33 cellular contexts compared by ENCODE assay signal in the genomic region with DNA sequence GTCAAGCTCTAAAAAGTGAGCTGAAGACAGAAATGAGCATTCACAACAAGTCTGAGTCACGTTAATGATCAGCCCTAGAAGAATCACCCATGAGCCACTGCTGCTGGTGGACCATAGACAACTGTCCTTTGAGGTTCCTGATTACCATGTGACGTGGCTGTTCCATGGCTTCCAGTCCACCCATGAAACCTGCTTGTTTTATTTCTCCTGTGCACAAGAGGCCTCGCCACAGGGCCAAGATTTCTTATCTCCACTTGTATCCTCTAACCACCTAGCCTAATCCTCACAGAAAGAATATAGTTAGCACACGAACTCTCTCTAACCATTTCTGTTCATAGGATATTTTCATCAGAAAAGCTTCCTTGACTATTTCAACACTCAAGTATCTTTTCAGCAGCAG.
DNase-seq lines count a peak whose midpoint lies in the region; ATAC-seq and TF ChIP-seq lines count a peak whose summit lies in the region.
"Had no signal": no experiment of that assay in that cellular context is flagged by ENCODE, and none has a peak within 500 bp of the region (broad histone marks: within the 10 kb centered on the region; RNA-seq: fewer than 3 reads in every experiment).

No MANE protein-coding gene starts in this region.

- CTCF ChIA-PET in IMR-90 (lab: Yijun Ruan, JAX) = interaction anchor here (0.7 to 1.0 kb wide), 2 partner anchors 10 to 13 kb away, joined by 4 to 5 read pairs; no protein-coding TSS in a partner anchor
- CTCF ChIA-PET in activated naive CD4-positive, alpha-beta T cell treated with anti-CD3 and anti-CD28 coated beads, Interleukin-2, amount 10 ng/mL, durations not matched to agents 7 days and 5 days (lab: Charles Lee) = interaction anchor here (0.6 kb wide), 1 partner anchor 721 kb away, joined by 3 read pairs; no protein-coding TSS in a partner anchor

- no peak overlapping the region for H3K9ac ChIP-seq in IMR-90 (ENCODE audit: low read depth, low read length)
- H3K9ac ChIP-seq in mesendoderm (ENCODE audit: low read length) = no peak overlapping the region

- H3K4me3 Mint-ChIP-seq in activated T-cell treated with anti-CD3 and anti-CD28 coated beads, Interleukin-2, amount 50 U/mL, for 4 hours = no peak overlapping the region
- no peak overlapping the region for H3K4me3 Mint-ChIP-seq in activated naive CD4-positive, alpha-beta T cell treated with anti-CD3 and anti-CD28 coated beads, Interleukin-2, amount 10 ng/mL, durations not matched to agents 7 days and 5 days
- H3K4me3 Mint-ChIP-seq: activated CD4-positive, alpha-beta memory T cell treated with anti-CD3 and anti-CD28 coated beads, Interleukin-2, amount 10 ng/mL, durations not matched to agents 7 days and 5 days; CD14-positive monocyte; immature natural killer cell; neural crest cell had no signal

- POLR2A ChIA-PET in IMR-90 (lab: Charles Lee; ENCODE audit: unreplicated experiment) = no interaction called here

- no peaks in the 10 kb centered on the region for H4K20me1 ChIP-seq in IMR-90 (ENCODE audit: insufficient read depth, low read length)

- no peak overlapping the region; the same call in 1 of the 2 replicates for H3K18ac ChIP-seq in IMR-90 (ENCODE audit: low read depth, low read length)
- peak overlapping the region; percentile 13 for H3K18ac ChIP-seq in mesendoderm (ENCODE audit: low read length)

- peaks cover 6% of the 10 kb centered on the region; the same call in 1 of the 2 replicates for H3K9me1 ChIP-seq in IMR-90 (ENCODE audit: insufficient read depth, low read length)

- no peak overlapping the region for H2BK5ac ChIP-seq in IMR-90 (ENCODE audit: low read depth, low read length, poor library complexity, severe bottlenecking)
- peak overlapping the region; percentile 81 for H2BK5ac ChIP-seq in mesendoderm (ENCODE audit: low read length)

- H3K4me1 Mint-ChIP-seq in activated T-cell treated with anti-CD3 and anti-CD28 coated beads, Interleukin-2, amount 50 U/mL, for 4 hours (ENCODE audit: low read depth) = no peaks in the 10 kb centered on the region
- no peaks in the 10 kb centered on the region for H3K4me1 Mint-ChIP-seq in activated naive CD4-positive, alpha-beta T cell treated with anti-CD3 and anti-CD28 coated beads, Interleukin-2, amount 10 ng/mL, durations not matched to agents 7 days and 5 days
- H3K4me1 Mint-ChIP-seq: activated CD4-positive, alpha-beta memory T cell treated with anti-CD3 and anti-CD28 coated beads, Interleukin-2, amount 10 ng/mL, durations not matched to agents 7 days and 5 days; immature natural killer cell had no signal

- no TSS peak for BruUV-seq in IMR-90 (replicated peaks; lab: Mats Ljungman, UMichigan)

- 0 out of 2 replicates have a peak overlapping the region, but pooled peaks have one; percentile 24 for H2BK120ac ChIP-seq in IMR-90 (ENCODE audit: low read depth, low read length)
- H2BK120ac ChIP-seq in mesendoderm (ENCODE audit: low read depth, low read length) = peak overlapping the region; percentile 29

- DNase-seq in DMS53 (lab: John Stamatoyannopoulos, UW) = peak; percentile 33
- DNase-seq in DMS53 treated with DMSO at 0.1 percent for 48 hours (lab: John Stamatoyannopoulos, UW; ENCODE audit: unreplicated experiment) = no peak
- no peak for DNase-seq in IMR-90
- DNase-seq in mesendoderm = no peak
- DNase-seq in thoracic aorta (ENCODE audit: low spot score) = no peak
- no peak for DNase-seq in activated T-cell treated with anti-CD3 and anti-CD28 coated beads, Interleukin-2, amount 50 U/mL, for 4 hours
- no peak for DNase-seq in activated naive CD4-positive, alpha-beta T cell treated with anti-CD3 and anti-CD28 coated beads, Interleukin-2, amount 10 ng/mL, durations not matched to agents 7 days and 5 days
- DNase-seq: activated CD4-positive, alpha-beta memory T cell treated with anti-CD3 and anti-CD28 coated beads, Interleukin-2, amount 10 ng/mL, durations not matched to agents 7 days and 5 days; activated CD4-positive, alpha-beta T cell treated with anti-CD3 and anti-CD28 coated beads for 1 hour; activated CD8-positive, alpha-beta memory T cell treated with anti-CD3 and anti-CD28 coated beads, Interleukin-2, amount 50 U/mL, for 4 hours; activated naive CD4-positive, alpha-beta T cell treated with anti-CD3 and anti-CD28 coated beads, Interleukin-2, amount 50 U/mL, for 16 hours; DMS79 treated with DMSO at 0.1 percent for 48 hours; effector CD8-positive, alpha-beta T cell; GF-D8; GOT3; immature natural killer cell; KBM-7; left colon; MG63; NCI-H1105; NCI-H187 treated with DMSO at 0.1 percent for 48 hours; NCI-H526; NK-92 treated with Interleukin-12 subunit alpha and Interleukin-12 subunit beta, amount 100 ng/mL, for 24 hours; PC-3; stimulated activated CD4-positive, alpha-beta T cell treated with anti-CD3 and anti-CD28 coated beads, Interleukin-4, amount 100 ng/mL, for 1 hour; transverse colon had no signal

- no peaks in the 10 kb centered on the region for H3K79me2 ChIP-seq in mesendoderm (ENCODE audit: control insufficient read depth, insufficient read depth, low read length)

- ATAC-seq in IMR-90 (ENCODE audit: low read depth) = no peak
- ATAC-seq in thoracic aorta (ENCODE audit: insufficient number of reproducible peaks, low FRiP score, low read depth) = no peak
- ATAC-seq in GM19328 (IDR thresholded peaks at IDR 0.05; ENCODE audit: unreplicated experiment) = no peak
- ATAC-seq in activated T-cell treated with anti-CD3 and anti-CD28 coated beads, Interleukin-2, amount 50 U/mL, for 4 hours = no peak
- ATAC-seq: left colon, PC-3, Right ventricle myocardium inferior, sciatic nerve had no signal

- no peaks in the 10 kb centered on the region for H3K9me3 Mint-ChIP-seq in activated T-cell treated with anti-CD3 and anti-CD28 coated beads, Interleukin-2, amount 50 U/mL, for 4 hours
- H3K9me3 Mint-ChIP-seq in activated naive CD4-positive, alpha-beta T cell treated with anti-CD3 and anti-CD28 coated beads, Interleukin-2, amount 10 ng/mL, durations not matched to agents 7 days and 5 days = no peaks in the 10 kb centered on the region
- H3K9me3 Mint-ChIP-seq: activated CD4-positive, alpha-beta memory T cell treated with anti-CD3 and anti-CD28 coated beads, Interleukin-2, amount 10 ng/mL, durations not matched to agents 7 days and 5 days; neural crest cell had no signal

- in situ Hi-C loops in IMR-90 (cut with MboI; ENCODE audit: low sequenced_read_pairs) = no loop called here

- no peaks in the 10 kb centered on the region for H3K36me3 ChIP-seq in IMR-90 (ENCODE audit: control insufficient read depth, insufficient read depth, low read length)
- H3K36me3 ChIP-seq in mesendoderm (ENCODE audit: control insufficient read depth, insufficient read depth, low read length) = no peaks in the 10 kb centered on the region
- H3K36me3 ChIP-seq in thoracic aorta = no peaks in the 10 kb centered on the region
- H3K36me3 ChIP-seq: MG63, transverse colon had no signal

- TF ChIP-seq CTCF in IMR-90 (conservative IDR thresholded peaks at IDR 0.05; ENCODE audit: low read depth, low read length) (no peak), thoracic aorta (IDR thresholded peaks at IDR 0.05) (no peak)

- no peak overlapping the region for H3K56ac ChIP-seq in IMR-90 (ENCODE audit: extremely low read depth, insufficient read depth, low read length)
- H3K56ac ChIP-seq in mesendoderm (ENCODE audit: low read length) = peak overlapping the region; percentile 8

- H2BK20ac ChIP-seq in IMR-90 (ENCODE audit: low read depth, low read length) = 0 out of 2 replicates have a peak overlapping the region, but pooled peaks have one; percentile 4

- H2AK9ac ChIP-seq in IMR-90 (replicated peaks; ENCODE audit: low read depth, low read length, poor library complexity) = no peak overlapping the region

- H3K27ac ChIP-seq in IMR-90 (ENCODE audit: insufficient read depth, low read length) = no peak overlapping the region
- no peak overlapping the region for H3K27ac ChIP-seq in mesendoderm (ENCODE audit: low read depth, low read length)
- peak overlapping the region; percentile 49 to 60 for H3K27ac ChIP-seq in thoracic aorta
- H3K27ac ChIP-seq: 22Rv1, epithelial cell of prostate had no signal

- H3K4ac ChIP-seq in IMR-90 (ENCODE audit: low read depth, low read length) (no peak overlapping the region), mesendoderm (ENCODE audit: low read depth, low read length) (peak overlapping the region; percentile 72)

- no peak overlapping the region for H2AFZ ChIP-seq in IMR-90 (replicated peaks; ENCODE audit: low read length, poor library complexity)

- H3K4me2 ChIP-seq in IMR-90 (ENCODE audit: low read depth, low read length) (no peak overlapping the region), mesendoderm (ENCODE audit: low read length) (no peak overlapping the region)

- dilution Hi-C loops in IMR-90 (cut with HindIII; ENCODE audit: low sequenced_read_pairs, unreplicated experiment) = no loop called here

- H3K36me3 Mint-ChIP-seq in activated T-cell treated with anti-CD3 and anti-CD28 coated beads, Interleukin-2, amount 50 U/mL, for 4 hours (ENCODE audit: insufficient read depth) = no peaks in the 10 kb centered on the region
- no peaks in the 10 kb centered on the region for H3K36me3 Mint-ChIP-seq in activated naive CD4-positive, alpha-beta T cell treated with anti-CD3 and anti-CD28 coated beads, Interleukin-2, amount 10 ng/mL, durations not matched to agents 7 days and 5 days
- H3K36me3 Mint-ChIP-seq: immature natural killer cell had no signal

- H3K27me3 Mint-ChIP-seq in activated T-cell treated with anti-CD3 and anti-CD28 coated beads, Interleukin-2, amount 50 U/mL, for 4 hours (ENCODE audit: low read depth) = peaks cover 7% of the 10 kb centered on the region
- H3K27me3 Mint-ChIP-seq in activated naive CD4-positive, alpha-beta T cell treated with anti-CD3 and anti-CD28 coated beads, Interleukin-2, amount 10 ng/mL, durations not matched to agents 7 days and 5 days = peaks cover 15% of the 10 kb centered on the region

- TF ChIP-seq RAD21 in IMR-90 (IDR thresholded peaks at IDR 0.05; ENCODE audit: low read length) = no peak

- no peaks in the 10 kb centered on the region for H3K79me1 ChIP-seq in IMR-90 (ENCODE audit: low read depth in 1 of 2, low read length in 2 of 2)
- no peaks in the 10 kb centered on the region for H3K79me1 ChIP-seq in mesendoderm (ENCODE audit: low read length)

- H4K91ac ChIP-seq in IMR-90 (ENCODE audit: insufficient read depth, low read depth, low read length) = no peak overlapping the region

- intact Hi-C loops in IMR-90 (cut with micrococcal nuclease) = no loop called here

- peak overlapping the region; percentile 7; the same call in 1 of the 2 replicates for H3K14ac ChIP-seq in IMR-90 (replicated peaks; ENCODE audit: low read depth, low read length)

- H3K27me3 ChIP-seq in IMR-90 (ENCODE audit: control insufficient read depth, insufficient read depth, low read length) = no peaks in the 10 kb centered on the region
- H3K27me3 ChIP-seq in mesendoderm (ENCODE audit: insufficient read depth, low read length, poor library complexity) = no peaks in the 10 kb centered on the region
- no peaks in the 10 kb centered on the region for H3K27me3 ChIP-seq in thoracic aorta (replicated peaks; ENCODE audit: insufficient read depth)
- H3K27me3 ChIP-seq: MG63, transverse colon had no signal

- no peak overlapping the region for H4K8ac ChIP-seq in IMR-90 (ENCODE audit: low read depth in 2 of 2, low read length in 2 of 2)
- H4K8ac ChIP-seq in mesendoderm (ENCODE audit: low read depth, low read length) = no peak overlapping the region

- no peak overlapping the region for H3K27ac Mint-ChIP-seq in activated naive CD4-positive, alpha-beta T cell treated with anti-CD3 and anti-CD28 coated beads, Interleukin-2, amount 10 ng/mL, durations not matched to agents 7 days and 5 days
- H3K27ac Mint-ChIP-seq: activated CD4-positive, alpha-beta memory T cell treated with anti-CD3 and anti-CD28 coated beads, Interleukin-2, amount 10 ng/mL, durations not matched to agents 7 days and 5 days; CD14-positive monocyte; immature natural killer cell had no signal

- 0 out of 3 replicates have a peak overlapping the region, but pooled peaks have one; percentile 12 for H2BK15ac ChIP-seq in IMR-90 (ENCODE audit: low read depth, low read length)
- H2BK15ac ChIP-seq in mesendoderm (replicated peaks; ENCODE audit: low read depth) = no peak overlapping the region

- H3K9me3 ChIP-seq in IMR-90 (ENCODE audit: control insufficient read depth, insufficient read depth, low read length) (peaks cover 4% of the 10 kb centered on the region), thoracic aorta (peaks cover 6% of the 10 kb centered on the region)
- H3K9me3 ChIP-seq: MG63 had no signal

- H3K4me1 ChIP-seq in IMR-90 (ENCODE audit: control insufficient read depth, insufficient read depth, low read length) (peaks cover 14% of the 10 kb centered on the region), mesendoderm (ENCODE audit: control insufficient read depth, low read depth, low read length) (peaks cover 9% of the 10 kb centered on the region), thoracic aorta (ENCODE audit: control insufficient read depth in 1 of 2, low read depth in 2 of 2) (peaks cover 25 to 47% of the 10 kb centered on the region in 2 donors)

- TF ChIP-seq POLR2A in IMR-90 (IDR thresholded peaks at IDR 0.05; ENCODE audit: low read depth, low read length) = no peak

- 100% methylated on average over 2 of the region's 4 CpGs; no CpG with 5 or more reads in 1 of the 2 experiments for WGBS in IMR-90 (ENCODE audit: extremely low coverage in 2 of 2, insufficient read length in 1 of 2), 2 experiments
- no CpG with 5 or more reads among the region's 4 CpGs for WGBS in mesendoderm (ENCODE audit: extremely low coverage, insufficient coverage, low lambda C conversion rate)

- H4K5ac ChIP-seq in IMR-90 (ENCODE audit: low read depth, low read length) = peak overlapping the region; percentile 26; the same call in 1 of the 2 replicates
- H4K5ac ChIP-seq in mesendoderm (ENCODE audit: low read length) = no peak overlapping the region

- peak overlapping the region; percentile 5; the same call in 1 of the 2 replicates for H2AK5ac ChIP-seq in IMR-90 (ENCODE audit: low read depth, low read length)
- peak overlapping the region; percentile 40 for H2AK5ac ChIP-seq in mesendoderm (ENCODE audit: low read length)

- H3K23ac ChIP-seq in IMR-90 (ENCODE audit: low read depth, low read length) (no peak overlapping the region), mesendoderm (ENCODE audit: low read length) (no peak overlapping the region)

- H3K4me3 ChIP-seq in IMR-90 (ENCODE audit: insufficient read depth, low read depth, low read length) (no peak overlapping the region), mesendoderm (ENCODE audit: low read length) (no peak overlapping the region), thoracic aorta (no peak overlapping the region)
- H3K4me3 ChIP-seq: MG63, transverse colon had no signal

Comparison
In these comparisons a context has a peak if more than half of its experiments do, and no peak if none do; other contexts are left out.
1. H3K27ac ChIP-seq: peak in thoracic aorta (2 of 2); none in IMR-90 (single experiment) and mesendoderm (single experiment).